In genomic region chr19:9785367-9786331, GRCh38 we compare ENCODE assay signal across 8 cellular contexts. TPM values are rescaled to one million over a fixed set of nuclear protein-coding genes. Genes with fewer than 3 reads are reported as not detected.
DNase-seq lines count a peak whose midpoint lies in the region; TF ChIP-seq lines count a peak whose summit lies in the region.

No MANE protein-coding gene starts in this region.

- peaks cover 13% of the 10 kb centered on the region for H3K4me1 ChIP-seq in adipocyte (ENCODE audit: control insufficient read depth, insufficient read depth, low read length)
- peaks cover 36% of the 10 kb centered on the region for H3K4me1 ChIP-seq in cardiac muscle cell (ENCODE audit: low read depth)
- H3K4me1 ChIP-seq in parathyroid adenoma, result peaks cover 3% of the 10 kb centered on the region
- peaks cover 0 to 22% (median 4%) of the 10 kb centered on the region in 4 donors for H3K4me1 ChIP-seq in tibial nerve

- H2AFZ ChIP-seq in SU-DHL-6 (ENCODE audit: low read depth, low read length, severe bottlenecking), result peak overlapping the region; percentile 84
- peak overlapping the region; percentile 92 for H2AFZ ChIP-seq in parathyroid adenoma

- POLR2A ChIA-PET in HEK293T (lab: Yijun Ruan, JAX), result no interaction called here

- CTCF ChIA-PET in HEK293T (lab: Yijun Ruan, JAX), result no interaction called here

- no peaks in the 10 kb centered on the region for H3F3A ChIP-seq in SU-DHL-6 (ENCODE audit: insufficient read depth)

- peak; percentile 34 to 94 for TF ChIP-seq EP300 in tibial nerve (IDR thresholded peaks at IDR 0.05)

- DNase-seq in GDM1 (lab: John Stamatoyannopoulos, UW) (peak; percentile 95), HEK293T (ENCODE audit: extremely low spot score) (peak; percentile 91), NCI-H1092 (lab: John Stamatoyannopoulos, UW) (peak; percentile 94), adipocyte (ENCODE audit: low read depth) (peak; percentile 100), cardiac muscle cell (ENCODE audit: low read depth in 1 of 2, low spot score in 1 of 2) (peak; percentile 98 to 100), tibial nerve (ENCODE audit: low spot score in 2 of 2) (peak; percentile 96 to 99)

- H3K79me2 ChIP-seq in SU-DHL-6 (ENCODE audit: insufficient read depth, low read length), result no peaks in the 10 kb centered on the region
- no peaks in the 10 kb centered on the region for H3K79me2 ChIP-seq in parathyroid adenoma

- H3K9ac ChIP-seq in SU-DHL-6 (ENCODE audit: low read length), result peak overlapping the region; percentile 57
- peak overlapping the region; percentile 87 for H3K9ac ChIP-seq in adipocyte (ENCODE audit: low read length)
- peak overlapping the region; percentile 61 for H3K9ac ChIP-seq in parathyroid adenoma

- H4K20me1 ChIP-seq in SU-DHL-6 (ENCODE audit: low read depth, low read length), result no peaks in the 10 kb centered on the region

- 1 to 4% methylated on average over 43 to 65 of the region's 74 CpGs for WGBS in tibial nerve, 2 donors

- TF ChIP-seq POLR2A in tibial nerve (IDR thresholded peaks at IDR 0.05), result peak; percentile 75 to 88

- no peaks in the 10 kb centered on the region for H3K9me3 ChIP-seq in SU-DHL-6 (ENCODE audit: insufficient read depth, low read length)
- H3K9me3 ChIP-seq in adipocyte (ENCODE audit: control insufficient read depth, low read length), result no peaks in the 10 kb centered on the region
- no peaks in the 10 kb centered on the region for H3K9me3 ChIP-seq in cardiac muscle cell (ENCODE audit: low read depth)
- no peaks in the 10 kb centered on the region for H3K9me3 ChIP-seq in parathyroid adenoma (ENCODE audit: control insufficient read depth, low read length)
- H3K9me3 ChIP-seq in tibial nerve, result no peaks in the 10 kb centered on the region

- H3K4me2 ChIP-seq in SU-DHL-6 (ENCODE audit: low read depth, low read length, poor library complexity, severe bottlenecking) (peak overlapping the region; percentile 57), parathyroid adenoma (ENCODE audit: low read length) (peak overlapping the region; percentile 99)

- H3K36me3 ChIP-seq in SU-DHL-6 (ENCODE audit: low read length), result no peaks in the 10 kb centered on the region
- no peaks in the 10 kb centered on the region for H3K36me3 ChIP-seq in adipocyte (ENCODE audit: control insufficient read depth, insufficient read depth, low read length, severe bottlenecking)
- no peaks in the 10 kb centered on the region for H3K36me3 ChIP-seq in cardiac muscle cell
- no peaks in the 10 kb centered on the region for H3K36me3 ChIP-seq in parathyroid adenoma (ENCODE audit: control insufficient read depth, insufficient read depth, low read length)
- peaks cover 0 to 13% (median 0%) of the 10 kb centered on the region in 3 donors for H3K36me3 ChIP-seq in tibial nerve

- TF ChIP-seq CTCF in SU-DHL-6 (IDR thresholded peaks at IDR 0.05; ENCODE audit: insufficient read depth, low read length, poor library complexity, severe bottlenecking), result no peak
- no peak for TF ChIP-seq CTCF in cardiac muscle cell (IDR thresholded peaks at IDR 0.05; ENCODE audit: low read depth, low read length)
- TF ChIP-seq CTCF in parathyroid adenoma (IDR thresholded peaks at IDR 0.05), result no peak
- peak in 2 of 5 experiments; percentile 11 to 35 for TF ChIP-seq CTCF in tibial nerve (IDR thresholded peaks at IDR 0.05)

- no peaks in the 10 kb centered on the region for H3K9me2 ChIP-seq in SU-DHL-6 (replicated peaks; ENCODE audit: insufficient read depth, low read length)

- H3K27me3 ChIP-seq in SU-DHL-6 (ENCODE audit: low read length), result no peaks in the 10 kb centered on the region
- H3K27me3 ChIP-seq in adipocyte (replicated peaks; ENCODE audit: control insufficient read depth, insufficient read depth, low read length), result no peaks in the 10 kb centered on the region
- H3K27me3 ChIP-seq in cardiac muscle cell, result no peaks in the 10 kb centered on the region
- no peaks in the 10 kb centered on the region for H3K27me3 ChIP-seq in parathyroid adenoma (ENCODE audit: control insufficient read depth, insufficient read depth, low read length)
- H3K27me3 ChIP-seq in tibial nerve, result no peaks in the 10 kb centered on the region

- H3K27ac ChIP-seq in SU-DHL-6 (ENCODE audit: low read depth, low read length) (peak overlapping the region; percentile 79), cardiac muscle cell (peak overlapping the region; percentile 88), parathyroid adenoma (peak overlapping the region; percentile 97), tibial nerve (peak overlapping the region; percentile 92 to 99 (median 96))

- peak overlapping the region; percentile 79 for H3K4me3 ChIP-seq in SU-DHL-6 (ENCODE audit: insufficient read depth, low read length, poor library complexity, severe bottlenecking)
- H3K4me3 ChIP-seq in adipocyte (ENCODE audit: low read length), result peak overlapping the region; percentile 92
- peak overlapping the region; percentile 77 for H3K4me3 ChIP-seq in cardiac muscle cell
- peak overlapping the region; percentile 96 for H3K4me3 ChIP-seq in parathyroid adenoma (ENCODE audit: low read depth, low read length)
- peak overlapping the region; percentile 52 to 67 (median 60) for H3K4me3 ChIP-seq in tibial nerve

TF ChIP-seq in HEK293T, 16 proteins besides CTCF, POLR2A, EP300 and RAD21:
- TF ChIP-seq NFRKB (IDR thresholded peaks at IDR 0.05) (no peak), L3MBTL2 (conservative IDR thresholded peaks at IDR 0.05) (peak; percentile 50), FOXA1 (IDR thresholded peaks at IDR 0.05) (no peak)

RNA-seq across cellular contexts. Expression of gene ZNF846, which starts 17.1 kb away (rescaled TPM):
- total RNA-seq in cardiac muscle cell (14.4 and 17.2 TPM in 2 replicates), tibial nerve (10 to 100 TPM; 20.8 to 36.9 (median 26.8) TPM)
- polyA plus RNA-seq in cardiac muscle cell, result 15.6 and 19.0 TPM in 2 replicates

RNA-seq across cellular contexts. Expression of gene FBXL12, which starts 33.2 kb away (rescaled TPM):
- total RNA-seq in cardiac muscle cell, result 65.6 and 106 TPM in 2 replicates
- polyA plus RNA-seq in cardiac muscle cell, result 47.5 and 49.7 TPM in 2 replicates
- total RNA-seq in tibial nerve, result 10 to 100 TPM; 26.2 to 42.7 (median 36.6) TPM

RNA-seq across cellular contexts. Expression of gene UBL5, which starts 42.1 kb away (rescaled TPM):
- 511 and 816 TPM in 2 replicates for total RNA-seq in cardiac muscle cell
- polyA plus RNA-seq in cardiac muscle cell, result 870 and 943 TPM in 2 replicates
- total RNA-seq in tibial nerve, result 100 to 1,000 TPM; 349 to 599 (median 515) TPM

RNA-seq across cellular contexts. Expression of gene PIN1, which starts 49.5 kb away (rescaled TPM):
- total RNA-seq in cardiac muscle cell (221 and 282 TPM in 2 replicates), tibial nerve (100 to 1,000 TPM in 2 of 4 donors, 10 to 100 TPM in 2; 90.6 to 124 (median 103) TPM)
- polyA plus RNA-seq in cardiac muscle cell, result 270 and 309 TPM in 2 replicates

Comparison
In these comparisons a context has a peak if more than half of its experiments do, and no peak if none do; other contexts are left out.
1. Peak in every context shown above with its lines: DNase-seq, H3K4me3 ChIP-seq and H3K27ac ChIP-seq.